In the genomic region with DNA sequence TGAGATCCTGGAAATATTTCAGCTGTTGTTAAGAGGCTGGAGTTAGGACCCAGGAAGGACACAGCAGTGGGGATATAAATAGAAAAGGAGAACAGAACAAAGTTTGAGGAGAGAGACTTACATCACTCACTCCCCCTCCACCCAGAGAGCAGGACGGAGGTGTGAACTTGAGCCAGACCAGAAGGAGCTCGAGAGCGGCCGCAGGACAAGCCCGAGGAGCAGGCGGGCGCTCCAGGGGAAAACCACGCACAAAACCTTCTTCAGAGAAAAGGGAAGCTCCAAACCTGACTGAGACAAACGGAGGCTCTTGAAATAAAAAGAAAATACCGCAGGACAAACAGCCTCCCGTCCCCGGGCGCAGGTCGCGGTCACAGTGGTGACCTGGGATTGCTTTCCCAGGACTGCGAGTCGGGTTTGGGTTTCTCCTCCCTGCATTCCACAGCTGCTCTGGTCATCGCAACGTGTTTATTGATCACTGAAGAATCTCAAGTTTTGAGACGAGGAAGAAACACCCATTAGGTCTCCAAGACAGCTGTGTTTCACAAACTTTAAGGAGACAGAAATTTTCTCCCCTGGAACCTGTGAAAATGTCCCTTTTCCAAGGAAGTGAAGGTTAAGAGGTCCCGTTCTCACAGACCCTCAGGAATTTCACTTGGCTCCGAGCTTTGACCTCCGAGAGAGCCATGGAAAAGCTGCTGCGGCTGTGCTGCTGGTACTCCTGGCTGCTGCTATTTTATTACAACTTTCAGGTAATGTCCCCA, we compare ENCODE assay signal across 9 cellular contexts. TPM values are rescaled to one million over a fixed set of nuclear protein-coding genes. Genes with fewer than 3 reads are reported as not detected.
DNase-seq lines count a peak whose midpoint lies in the region; ATAC-seq and TF ChIP-seq lines count a peak whose summit lies in the region.
"Had no signal": no experiment of that assay in that cellular context is flagged by ENCODE, and none has a peak within 500 bp of the region (broad histone marks: within the 10 kb centered on the region; RNA-seq: fewer than 3 reads in every experiment).

Gene ADGRD1, plus strand, starts transcription at position 125 of the 761 bp plus-strand sequence. Its CDS starts 559 bp downstream, at position 684.

- ATAC-seq in left ventricle myocardium superior: peak; percentile 91
- ATAC-seq in GM21390 (IDR thresholded peaks at IDR 0.05; ENCODE audit: unreplicated experiment): no peak
- ATAC-seq in GM19324 (IDR thresholded peaks at IDR 0.05; ENCODE audit: low FRiP score, unreplicated experiment): no peak

- H3K27ac ChIP-seq in DOHH2 (ENCODE audit: low read depth, low read length) (no peak within 1 kb of the TSS), Peyer's patch (peak within 1 kb of the TSS in 2 of 4 donors; percentile 53 to 76), prostate gland (peak within 1 kb of the TSS; percentile 37 to 42), MM.1S (ENCODE audit: low read length) (no peak within 1 kb of the TSS)

- H3F3A ChIP-seq in DOHH2 (ENCODE audit: control insufficient read depth, insufficient read depth): 0 out of 2 replicates have a peak, but pooled peaks cover 6% of the 10 kb centered on the region
- no peaks in the 10 kb centered on the region for H3F3A ChIP-seq in MM.1S (ENCODE audit: insufficient read depth, low read length)

- H3K4me1 ChIP-seq in DOHH2 (ENCODE audit: control insufficient read depth, low read length) (peaks cover 24% of the 10 kb centered on the region), Peyer's patch (peaks cover 0 to 10% (median 0%) of the 10 kb centered on the region in 4 donors), prostate gland (replicated peaks) (no peaks in the 10 kb centered on the region), MM.1S (ENCODE audit: low read length) (no peaks in the 10 kb centered on the region)

- 11% methylated on average over 24 of the region's 24 CpGs for WGBS in prostate gland

- H3K9me2 ChIP-seq in DOHH2 (replicated peaks; ENCODE audit: control insufficient read depth, low read length): no peaks in the 10 kb centered on the region
- H3K9me2 ChIP-seq in MM.1S (replicated peaks; ENCODE audit: insufficient read depth, low read length): no peaks in the 10 kb centered on the region

- H3K4me3 ChIP-seq in DOHH2 (ENCODE audit: low read length): peak within 1 kb of the TSS; percentile 35
- peak within 1 kb of the TSS; percentile 16 to 55 (median 32) for H3K4me3 ChIP-seq in Peyer's patch
- H3K4me3 ChIP-seq in prostate gland: peak within 1 kb of the TSS; percentile 17
- H3K4me3 ChIP-seq in MM.1S (ENCODE audit: low read length): no peak within 1 kb of the TSS

- H3K79me2 ChIP-seq in DOHH2 (ENCODE audit: control insufficient read depth, low read length) (no peaks in the 10 kb centered on the region), MM.1S (ENCODE audit: low read length) (no peaks in the 10 kb centered on the region)

- H4K20me1 ChIP-seq in DOHH2 (ENCODE audit: control insufficient read depth, insufficient read depth, low read depth, low read length) (no peaks in the 10 kb centered on the region), MM.1S (ENCODE audit: insufficient read depth, low read length) (no peaks in the 10 kb centered on the region)

- no peaks in the 10 kb centered on the region for H3K9me3 ChIP-seq in DOHH2 (ENCODE audit: control insufficient read depth, insufficient read depth, low read length)
- no peaks in the 10 kb centered on the region for H3K9me3 ChIP-seq in Peyer's patch
- H3K9me3 ChIP-seq in prostate gland: no peaks in the 10 kb centered on the region
- H3K9me3 ChIP-seq in MM.1S (replicated peaks; ENCODE audit: insufficient read depth, low read length): no peaks in the 10 kb centered on the region

- no peaks in the 10 kb centered on the region for H3K36me3 ChIP-seq in DOHH2 (ENCODE audit: control insufficient read depth, low read length)
- no peaks in the 10 kb centered on the region for H3K36me3 ChIP-seq in Peyer's patch
- no peaks in the 10 kb centered on the region for H3K36me3 ChIP-seq in prostate gland
- no peaks in the 10 kb centered on the region for H3K36me3 ChIP-seq in MM.1S (replicated peaks; ENCODE audit: insufficient read depth, low read length)

- H3K27me3 ChIP-seq in DOHH2 (ENCODE audit: control insufficient read depth, low read length) (no peaks in the 10 kb centered on the region), Peyer's patch (no peaks in the 10 kb centered on the region), prostate gland (replicated peaks; ENCODE audit: insufficient read depth) (peaks cover 3% of the 10 kb centered on the region), MM.1S (replicated peaks; ENCODE audit: insufficient read depth, low read length) (peaks cover 12% of the 10 kb centered on the region; the same call in 1 of the 2 replicates)

- H3K4me2 ChIP-seq in DOHH2 (ENCODE audit: low read length): peak within 1 kb of the TSS; percentile 56
- H3K4me2 ChIP-seq in MM.1S (ENCODE audit: low read depth, low read length): no peak within 1 kb of the TSS

- TF ChIP-seq CTCF in DOHH2 (IDR thresholded peaks at IDR 0.05; ENCODE audit: low read depth, low read length, poor library complexity, severe bottlenecking) (no peak), Peyer's patch (IDR thresholded peaks at IDR 0.05) (no peak), prostate gland (IDR thresholded peaks at IDR 0.05) (no peak), MM.1S (IDR thresholded peaks at IDR 0.05; ENCODE audit: low read length) (no peak)

- intact Hi-C loops in left ventricle myocardium superior (cut with micrococcal nuclease): no loop called here
- intact Hi-C loops in prostate gland (cut with DNase I): loop anchor here (5.0 kb wide), 1 partner anchor 37 kb away; no protein-coding TSS in a partner anchor

- no peak within 1 kb of the TSS for H3K9ac ChIP-seq in MM.1S (ENCODE audit: low read length)

- H2AFZ ChIP-seq in MM.1S (ENCODE audit: low read length): no peak within 1 kb of the TSS

- TF ChIP-seq POLR2A in Peyer's patch (IDR thresholded peaks at IDR 0.05): peak in 1 of 2 donors; percentile 14
- no peak for TF ChIP-seq POLR2A in prostate gland (IDR thresholded peaks at IDR 0.05)

- DNase-seq in Peyer's patch (peak in 1 of 3 donors; percentile 61), left ventricle myocardium superior (peak; percentile 79), prostate gland (ENCODE audit: low spot score) (no peak), MM.1S (no peak), foreskin melanocyte (no peak)

RNA-seq across cellular contexts. Expression of gene ADGRD1, which starts in this region (rescaled TPM):
- total RNA-seq in Peyer's patch (10 to 100 TPM in 3 of 4 donors, 1 to 10 TPM in 1; 7.0 to 42.9 (median 27.9) TPM), left ventricle myocardium superior (83.6 TPM), prostate gland (10 to 100 TPM in 1 of 2 donors, 1 to 10 TPM in 1; 4.3 to 20.9 TPM)
- total RNA-seq: HT1080 had no signal

Comparison
In these comparisons a context has a peak if more than half of its experiments do, and no peak if none do; other contexts are left out.
1. H3K27ac ChIP-seq: peak in prostate gland (2 of 2); none in DOHH2 (single experiment) and MM.1S (single experiment).